ENCODE assay signal across 1 cellular context in genomic region chr6:150004783-150005717, GRCh38.
TF ChIP-seq lines count a peak whose summit lies in the region.

No MANE protein-coding gene starts in this region.

TF ChIP-seq in HepG2, 621 proteins besides CTCF, POLR2A, EP300 and RAD21 (continued from another document and continues in another):
- TF ChIP-seq ZNF234 (CRISPR knock-in tag; conservative IDR thresholded peaks at IDR 0.05) (no peak), HNRNPLL (IDR thresholded peaks at IDR 0.05; ENCODE audit: low read depth, low read length, poor library complexity, severe bottlenecking) (peak; percentile 97), ZFP91 (CRISPR knock-in tag; IDR thresholded peaks at IDR 0.05; ENCODE audit: borderline replicate concordance) (peak; percentile 25; the same call in 1 of the 2 replicates), ZNF737 (CRISPR knock-in tag; IDR thresholded peaks at IDR 0.05; ENCODE audit: borderline replicate concordance) (no peak), HIVEP1 (CRISPR knock-in tag; IDR thresholded peaks at IDR 0.05) (no peak), ZNF720 (CRISPR knock-in tag; IDR thresholded peaks at IDR 0.05) (no peak), MXD4 (CRISPR knock-in tag; IDR thresholded peaks at IDR 0.05) (no peak), ZBED4 (CRISPR knock-in tag; IDR thresholded peaks at IDR 0.05; ENCODE audit: borderline replicate concordance) (no peak), THRA (CRISPR knock-in tag; IDR thresholded peaks at IDR 0.05; ENCODE audit: borderline replicate concordance) (peak; percentile 31; the same call in 1 of the 2 replicates), ZNF841 (CRISPR knock-in tag; IDR thresholded peaks at IDR 0.05; ENCODE audit: borderline replicate concordance) (no peak), ZNF839 (CRISPR knock-in tag; IDR thresholded peaks at IDR 0.05; ENCODE audit: borderline replicate concordance) (0 out of 2 replicates have a peak, but pooled peaks have one; percentile 38), ZNF788 (CRISPR knock-in tag; IDR thresholded peaks at IDR 0.05; ENCODE audit: borderline replicate concordance) (peak; percentile 60; the same call in 1 of the 2 replicates), ZNF691 (CRISPR knock-in tag; IDR thresholded peaks at IDR 0.05; ENCODE audit: borderline replicate concordance, low read depth) (no peak), NR2F1 (CRISPR knock-in tag; IDR thresholded peaks at IDR 0.05) (no peak), ZNF781 (CRISPR knock-in tag; IDR thresholded peaks at IDR 0.05; ENCODE audit: borderline replicate concordance, not compliant biosample characterization) (no peak), SRSF1 (optimal IDR thresholded peaks at IDR 0.05; ENCODE audit: low read depth, low read length) (no peak), REL (CRISPR knock-in tag; conservative IDR thresholded peaks at IDR 0.05) (0 out of 2 replicates have a peak, but pooled peaks have one; percentile 58), TCF12 (IDR thresholded peaks at IDR 0.05) (no peak), TCF12 (CRISPR knock-in tag; IDR thresholded peaks at IDR 0.05) (no peak), AGO2 (optimal IDR thresholded peaks at IDR 0.05; ENCODE audit: low read depth, low read length) (no peak), ZBTB40 (IDR thresholded peaks at IDR 0.05) (no peak), ZBTB40 (CRISPR knock-in tag; IDR thresholded peaks at IDR 0.05) (no peak; the same call in 1 of the 2 replicates), TBX3 (IDR thresholded peaks at IDR 0.05; ENCODE audit: borderline replicate concordance) (no peak), ZNF138 (CRISPR knock-in tag; IDR thresholded peaks at IDR 0.05; ENCODE audit: low read depth) (no peak), CENPT (CRISPR knock-in tag; IDR thresholded peaks at IDR 0.05; ENCODE audit: low read depth) (no peak), PAF1 (CRISPR knock-in tag; IDR thresholded peaks at IDR 0.05) (no peak), CBX1 (IDR thresholded peaks at IDR 0.05; ENCODE audit: low read depth) (peak; percentile 61), ZNF746 (CRISPR knock-in tag; IDR thresholded peaks at IDR 0.05) (no peak), IRF2 (CRISPR knock-in tag; IDR thresholded peaks at IDR 0.05) (peak; percentile 29; the same call in 1 of the 2 replicates), MTERF4 (CRISPR knock-in tag; IDR thresholded peaks at IDR 0.05) (peak; percentile 64; the same call in 1 of the 2 replicates), RFX3 (CRISPR knock-in tag; IDR thresholded peaks at IDR 0.05) (no peak), ZSCAN22 (CRISPR knock-in tag; IDR thresholded peaks at IDR 0.05) (no peak), ZBTB4 (CRISPR knock-in tag; IDR thresholded peaks at IDR 0.05; ENCODE audit: borderline replicate concordance) (0 out of 2 replicates have a peak, but pooled peaks have one; percentile 49), ZNF576 (CRISPR knock-in tag; IDR thresholded peaks at IDR 0.05) (no peak), ZNF121 (CRISPR knock-in tag; IDR thresholded peaks at IDR 0.05) (no peak), SALL2 (CRISPR knock-in tag; IDR thresholded peaks at IDR 0.05) (no peak), ZNF343 (CRISPR knock-in tag; IDR thresholded peaks at IDR 0.05) (0 out of 2 replicates have a peak, but pooled peaks have one; percentile 19), KAT2B (IDR thresholded peaks at IDR 0.05; ENCODE audit: borderline replicate concordance, low read depth, low read length) (no peak)
